In the genomic region with DNA sequence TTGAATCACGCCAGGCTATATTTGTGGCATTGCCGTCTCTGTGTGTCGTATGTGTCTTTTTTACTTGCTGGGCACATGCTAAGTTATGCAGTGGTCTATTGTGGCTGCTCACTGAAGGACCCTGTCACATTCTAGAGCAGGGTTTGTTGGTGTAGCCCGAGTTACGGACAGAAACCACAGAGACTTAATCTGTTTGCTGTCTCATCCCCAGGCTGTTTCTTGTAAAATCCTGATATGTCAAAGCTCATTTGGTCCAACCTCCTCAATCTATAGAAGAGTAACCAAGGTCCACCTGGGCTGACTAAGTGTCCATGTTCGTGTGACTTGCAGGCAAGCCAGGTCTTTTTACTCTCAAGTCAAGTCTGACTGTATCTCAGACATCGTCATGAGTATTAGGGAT, we compare ENCODE assay signal across 25 cellular contexts. TPM values are rescaled to one million over a fixed set of nuclear protein-coding genes. Genes with fewer than 3 reads are reported as not detected.
DNase-seq lines count a peak whose midpoint lies in the region; ATAC-seq and TF ChIP-seq lines count a peak whose summit lies in the region.
"Had no signal": no experiment of that assay in that cellular context is flagged by ENCODE, and none has a peak within 500 bp of the region (broad histone marks: within the 10 kb centered on the region; RNA-seq: fewer than 3 reads in every experiment).

No MANE protein-coding gene starts in this region.

- H3K4me1 Mint-ChIP-seq in CD4-positive, alpha-beta T cell (ENCODE audit: low read depth): peaks cover 43% of the 10 kb centered on the region
- peaks cover 27% of the 10 kb centered on the region for H3K4me1 Mint-ChIP-seq in nephron

- H3K9me3 Mint-ChIP-seq in CD4-positive, alpha-beta T cell: no peaks in the 10 kb centered on the region
- H3K9me3 Mint-ChIP-seq in nephron: no peaks in the 10 kb centered on the region
- H3K9me3 Mint-ChIP-seq: naive B cell; T-helper 1 cell treated with Interleukin-12 subunit alpha and Interleukin-12 subunit beta and Interleukin-4 antibody, amounts not matched to agents 30 μg/mL and 1 μg/mL, for 36 hours had no signal

- peaks cover 71% of the 10 kb centered on the region for H3K36me3 Mint-ChIP-seq in CD4-positive, alpha-beta T cell (ENCODE audit: low read depth)
- peaks cover 40% of the 10 kb centered on the region for H3K36me3 Mint-ChIP-seq in nephron (ENCODE audit: low read depth)

- H3K4me2 ChIP-seq in BLaER1: peak overlapping the region; percentile 78
- H3K4me2 ChIP-seq: SK-N-SH had no signal

- H4K20me1 ChIP-seq in BLaER1: peaks cover 86% of the 10 kb centered on the region

- no peak for ATAC-seq in CD4-positive, alpha-beta T cell (ENCODE audit: poor library complexity)
- no peak for ATAC-seq in HG02870 (IDR thresholded peaks at IDR 0.05; ENCODE audit: unreplicated experiment)
- ATAC-seq: activated CD8-positive, alpha-beta memory T cell treated with anti-CD3 and anti-CD28 coated beads, Interleukin-2, amount 10 ng/mL, durations not matched to agents 7 days and 5 days; gastrocnemius medialis; HCT116; left colon; pancreas had no signal

- H3K36me3 ChIP-seq in BLaER1: peaks cover 65% of the 10 kb centered on the region

- POLR2A ChIA-PET in CD4-positive, alpha-beta T cell (lab: Charles Lee): interaction anchor here (0.9 kb wide), 1 partner anchor 23 kb away, joined by 3 read pairs; no protein-coding TSS in a partner anchor

- CTCF ChIA-PET in CD4-positive, alpha-beta T cell (lab: Charles Lee): interaction anchor here (1.3 kb wide), 1 partner anchor 8 kb away, joined by 4 read pairs; no protein-coding TSS in a partner anchor

- H3K27me3 Mint-ChIP-seq in CD4-positive, alpha-beta T cell: no peaks in the 10 kb centered on the region
- H3K27me3 Mint-ChIP-seq in nephron (ENCODE audit: low read depth): peaks cover 2% of the 10 kb centered on the region
- H3K27me3 Mint-ChIP-seq: activated CD8-positive, alpha-beta memory T cell treated with anti-CD3 and anti-CD28 coated beads, Interleukin-2, amount 10 ng/mL, durations not matched to agents 7 days and 5 days; naive B cell had no signal

- H3K27me3 ChIP-seq in BLaER1: no peaks in the 10 kb centered on the region
- H3K27me3 ChIP-seq in CD4-positive, alpha-beta T cell (ENCODE audit: control insufficient read depth, insufficient read depth, low read length): no peaks in the 10 kb centered on the region
- H3K27me3 ChIP-seq: brain microvascular endothelial cell, dorsolateral prefrontal cortex, gastrocnemius medialis, pancreas, spleen, transverse colon had no signal

- no peak for DNase-seq in CD4-positive, alpha-beta T cell
- DNase-seq in NCI-H524 (lab: John Stamatoyannopoulos, UW) (no peak), Ammon's horn (ENCODE audit: low spot score) (no peak)
- DNase-seq: activated CD4-positive, alpha-beta T cell treated with anti-CD3 and anti-CD28 coated beads for 48 hours; activated CD8-positive, alpha-beta memory T cell treated with anti-CD3 and anti-CD28 coated beads, Interleukin-2, amount 10 ng/mL, durations not matched to agents 7 days and 5 days; brain microvascular endothelial cell; dorsolateral prefrontal cortex; gastrocnemius medialis; hippocampal formation; KBM-7; left colon; naive B cell; NCI-H1436 treated with DMSO at 0.1 percent for 48 hours; NCI-H446; NCI-H82; pancreas; SK-N-SH; transverse colon had no signal

- H3K9ac ChIP-seq in BLaER1: peak overlapping the region; percentile 18; the same call in 1 of the 2 replicates
- H3K9ac ChIP-seq: SK-N-SH had no signal

- peak overlapping the region; percentile 10 for H3K27ac Mint-ChIP-seq in CD4-positive, alpha-beta T cell
- H3K27ac Mint-ChIP-seq in nephron: no peak overlapping the region
- H3K27ac Mint-ChIP-seq: activated CD8-positive, alpha-beta memory T cell treated with anti-CD3 and anti-CD28 coated beads, Interleukin-2, amount 10 ng/mL, durations not matched to agents 7 days and 5 days had no signal

- H3K27ac ChIP-seq in BLaER1 (0 out of 2 replicates have a peak overlapping the region, but pooled peaks have one; percentile 5), angular gyrus (ENCODE audit: low read depth, low read length) (peak overlapping the region; percentile 13)
- no peak overlapping the region for H3K27ac ChIP-seq in CD4-positive, alpha-beta T cell (ENCODE audit: low read depth, low read length)
- H3K27ac ChIP-seq: brain microvascular endothelial cell, gastrocnemius medialis, pancreas, spleen, transverse colon had no signal

- no peaks in the 10 kb centered on the region for H3K9me3 ChIP-seq in BLaER1
- H3K9me3 ChIP-seq in CD4-positive, alpha-beta T cell (ENCODE audit: control insufficient read depth, low read length): no peaks in the 10 kb centered on the region
- H3K9me3 ChIP-seq: gastrocnemius medialis, pancreas, SK-N-SH, spleen, transverse colon had no signal

- no peak for TF ChIP-seq CTCF in CD4-positive, alpha-beta T cell (IDR thresholded peaks at IDR 0.05)
- TF ChIP-seq CTCF in nephron (IDR thresholded peaks at IDR 0.05; ENCODE audit: unreplicated experiment in 3 of 3): no peak

- peak overlapping the region; percentile 3 for H3K4me3 Mint-ChIP-seq in CD4-positive, alpha-beta T cell
- H3K4me3 Mint-ChIP-seq in nephron: peak overlapping the region in 2 of 3 experiments; percentile 35 to 59
- H3K4me3 Mint-ChIP-seq: activated CD8-positive, alpha-beta memory T cell treated with anti-CD3 and anti-CD28 coated beads, Interleukin-2, amount 10 ng/mL, durations not matched to agents 7 days and 5 days; T-helper 1 cell treated with Interleukin-12 subunit alpha and Interleukin-12 subunit beta and Interleukin-4 antibody, amounts not matched to agents 30 μg/mL and 1 μg/mL, for 36 hours had no signal

- intact Hi-C loops in CD4-positive, alpha-beta T cell (cut with DNase I, micrococcal nuclease): no loop called here

- no peak overlapping the region for H3K4me3 ChIP-seq in BLaER1
- H3K4me3 ChIP-seq: gastrocnemius medialis, pancreas, spleen, transverse colon had no signal

- H3K4me1 ChIP-seq in BLaER1: peaks cover 65% of the 10 kb centered on the region

RNA-seq across cellular contexts. Expression of gene DPF2, which starts 5.0 kb away (rescaled TPM):
- 10 to 100 TPM; 50.3 to 60.1 TPM for total RNA-seq in CD4-positive, alpha-beta T cell

RNA-seq across cellular contexts. Expression of gene TIGD3, which starts 15.9 kb away (rescaled TPM):
- total RNA-seq in CD4-positive, alpha-beta T cell: under 1 TPM; 0.73 to 0.85 TPM

RNA-seq across cellular contexts. Expression of gene CDC42EP2, which starts 24.0 kb away (rescaled TPM):
- under 1 TPM in 1 of 2 experiments, not detected in 1; 0.96 TPM for total RNA-seq in CD4-positive, alpha-beta T cell

RNA-seq across cellular contexts. Expression of gene SLC25A45, which starts 43.8 kb away (rescaled TPM):
- total RNA-seq in CD4-positive, alpha-beta T cell: 10 to 100 TPM; 40.0 to 40.8 TPM

RNA-seq across cellular contexts. Expression of gene FRMD8, which starts 47.8 kb away (rescaled TPM):
- 10 to 100 TPM; 19.4 to 25.3 TPM for total RNA-seq in CD4-positive, alpha-beta T cell
